In genomic region chr5:148711843-148712454, GRCh38 we compare ENCODE assay signal across 31 cellular contexts. TPM values are rescaled to one million over a fixed set of nuclear protein-coding genes. Genes with fewer than 3 reads are reported as not detected.
"Had no signal": no experiment of that assay in that cellular context is flagged by ENCODE, and none has a peak within 500 bp of the region (broad histone marks: within the 10 kb centered on the region; RNA-seq: fewer than 3 reads in every experiment).

No MANE protein-coding gene starts in this region.

- H3K9me3 ChIP-seq: mucosa of descending colon, pancreas, prostate gland, right lobe of liver, stomach, testis, thyroid gland, transverse colon, upper lobe of left lung, vagina had no signal

- ATAC-seq: left lobe of liver; mucosa of descending colon; naive thymus-derived CD4-positive, alpha-beta T cell; natural killer cell treated with Interleukin-12 subunit alpha and Interleukin-12 subunit beta and Interleukin-15 and Interleukin-18, amount 100 ng/mL, for 72 hours; right lobe of liver; stimulated activated naive B cell treated with anti-CD40 and anti-IgM and Interleukin-4, amounts not matched to agents 10 μg/mL and 1 μg/mL and 100 μg/mL, for 72 hours; stimulated activated naive CD8-positive, alpha-beta T cell treated with anti-CD3 and anti-CD28 coated beads, Interleukin-15, Interleukin-2, amounts not matched to agents 100 U/mL and 50 U/mL, for 24 hours had no signal

- H3K27me3 ChIP-seq: pancreas, right lobe of liver, testis, thyroid gland, transverse colon, upper lobe of left lung, vagina had no signal

- H3K27ac ChIP-seq: pancreas, prostate gland, right lobe of liver, stomach, testis, thyroid gland, transverse colon, upper lobe of left lung, vagina had no signal

- DNase-seq: hippocampal formation; kidney glomerular epithelial cell; left cardiac atrium; midbrain; mucosa of descending colon; naive thymus-derived CD4-positive, alpha-beta T cell; pancreas; posterior cingulate gyrus; retina; right lobe of liver; stimulated activated CD4-positive, alpha-beta T cell treated with anti-CD3 and anti-CD28 coated beads, Interleukin-12 subunit alpha, Interleukin-12 subunit beta, amount 100 ng/mL, for 4 hours; stimulated activated CD4-positive, alpha-beta T cell treated with anti-CD3 and anti-CD28 coated beads, Interleukin-15, amount 100 ng/mL, for 24 hours; stimulated activated CD4-positive, alpha-beta T cell treated with anti-CD3 and anti-CD28 coated beads, Interleukin-2, amount 100 ng/mL, for 24 hours; stimulated activated CD4-positive, alpha-beta T cell treated with anti-CD3 and anti-CD28 coated beads, Interleukin-4, amount 100 ng/mL, for 1 hour; stimulated activated naive B cell treated with anti-CD40 and anti-IgM and Interleukin-4, amounts not matched to agents 10 μg/mL and 1 μg/mL and 100 μg/mL, for 72 hours; stimulated activated naive CD8-positive, alpha-beta T cell treated with anti-CD3 and anti-CD28 coated beads, Interleukin-15, Interleukin-2, amounts not matched to agents 100 U/mL and 50 U/mL, for 24 hours; stomach; testis; thyroid gland; transverse colon; upper lobe of left lung had no signal

- H3K4me3 ChIP-seq: mucosa of descending colon, pancreas, prostate gland, right lobe of liver, stomach, testis, thyroid gland, transverse colon, upper lobe of left lung, vagina had no signal

- H3K36me3 ChIP-seq: pancreas, prostate gland, right lobe of liver, stomach, thyroid gland, transverse colon, upper lobe of left lung, vagina had no signal

- H3K4me1 ChIP-seq: pancreas, prostate gland, right lobe of liver, stomach, testis, thyroid gland, transverse colon, upper lobe of left lung, vagina had no signal

RNA-seq across cellular contexts. Expression of gene HTR4, which starts 57.6 kb away (rescaled TPM):
- total RNA-seq: left lobe of liver; lung microvascular endothelial cell; myocyte; naive thymus-derived CD4-positive, alpha-beta T cell; natural killer cell treated with Interleukin-12 subunit alpha and Interleukin-12 subunit beta and Interleukin-15 and Interleukin-18, amount 100 ng/mL, for 72 hours; osteoblast; pancreas; skeletal muscle tissue; thyroid gland had no signal
- polyA plus RNA-seq: keratinocyte; naive thymus-derived CD4-positive, alpha-beta T cell; neural cell; pancreas; stomach had no signal
